ENCODE assay signal across 1 cellular context in genomic region chr7:128879939-128880746, GRCh38.
TF ChIP-seq lines count a peak whose summit lies in the region.

No MANE protein-coding gene starts in this region.

TF ChIP-seq in K562, 482 proteins besides CTCF, POLR2A, EP300 and RAD21 (continues in another document):
- TF ChIP-seq CBX5 (IDR thresholded peaks at IDR 0.05; ENCODE audit: borderline replicate concordance, low read depth): no peak
- TF ChIP-seq SRF (CRISPR knock-in tag; IDR thresholded peaks at IDR 0.05): peak in 1 of 2 experiments; percentile 72; a peak in 1 of 4 replicates
- TF ChIP-seq RREB1 (CRISPR knock-in tag; IDR thresholded peaks at IDR 0.05): 0 out of 2 replicates have a peak, but pooled peaks have one; percentile 65
- peak; percentile 57; the same call in 1 of the 2 replicates for TF ChIP-seq ZNF143 (CRISPR knock-in tag; IDR thresholded peaks at IDR 0.05)
- TF ChIP-seq TBL1XR1 (IDR thresholded peaks at IDR 0.05; ENCODE audit: low read length in 2 of 2): 0 out of 4 replicates have a peak, but pooled peaks of 1 of the 2 experiments have one; percentile 40
- peak; percentile 70 for TF ChIP-seq DACH1 (IDR thresholded peaks at IDR 0.05; ENCODE audit: partially characterized antibody)
- peak; percentile 45; the same call in 1 of the 2 replicates for TF ChIP-seq SIN3B (IDR thresholded peaks at IDR 0.05; ENCODE audit: low read depth)
- TF ChIP-seq HCFC1 (IDR thresholded peaks at IDR 0.05; ENCODE audit: low read depth, low read length): 0 out of 2 replicates have a peak, but pooled peaks have one; percentile 37
- TF ChIP-seq, protein P1, sequence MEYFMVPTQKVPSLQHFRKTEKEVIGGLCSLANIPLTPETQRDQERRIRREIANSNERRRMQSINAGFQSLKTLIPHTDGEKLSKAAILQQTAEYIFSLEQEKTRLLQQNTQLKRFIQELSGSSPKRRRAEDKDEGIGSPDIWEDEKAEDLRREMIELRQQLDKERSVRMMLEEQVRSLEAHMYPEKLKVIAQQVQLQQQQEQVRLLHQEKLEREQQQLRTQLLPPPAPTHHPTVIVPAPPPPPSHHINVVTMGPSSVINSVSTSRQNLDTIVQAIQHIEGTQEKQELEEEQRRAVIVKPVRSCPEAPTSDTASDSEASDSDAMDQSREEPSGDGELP (CRISPR knock-in tag; IDR thresholded peaks at IDR 0.05; ENCODE audit: borderline replicate concordance): peak; percentile 98
- no peak for TF ChIP-seq MTA1 (IDR thresholded peaks at IDR 0.05; ENCODE audit: borderline replicate concordance)
- TF ChIP-seq ZNF830 (CRISPR knock-in tag; IDR thresholded peaks at IDR 0.05): no peak
- no peak for TF ChIP-seq CAMTA2 (CRISPR knock-in tag; conservative IDR thresholded peaks at IDR 0.05)
- peak; percentile 90 for TF ChIP-seq RB1 (IDR thresholded peaks at IDR 0.05; ENCODE audit: low read depth)
- TF ChIP-seq ZNF24 (IDR thresholded peaks at IDR 0.05): peak; percentile 70; the same call in 1 of the 2 replicates
- TF ChIP-seq STAG1 (CRISPR knock-in tag; IDR thresholded peaks at IDR 0.05; ENCODE audit: borderline replicate concordance): peak; percentile 99
- peak; percentile 96 for TF ChIP-seq DEAF1 (CRISPR knock-in tag; IDR thresholded peaks at IDR 0.05)
- TF ChIP-seq MYC (IDR thresholded peaks at IDR 0.05; ENCODE audit: low read depth, low read length): 0 out of 2 replicates have a peak, but pooled peaks have one; percentile 31
- 0 out of 2 replicates have a peak, but pooled peaks have one; percentile 36 for TF ChIP-seq MYC (CRISPR knock-in tag; IDR thresholded peaks at IDR 0.05; ENCODE audit: borderline replicate concordance, low read depth)
- no peak for TF ChIP-seq TOE1 (IDR thresholded peaks at IDR 0.05; ENCODE audit: borderline replicate concordance)
- no peak for TF ChIP-seq TOE1 (CRISPR knock-in tag; IDR thresholded peaks at IDR 0.05; ENCODE audit: borderline replicate concordance, low read depth)
- peak; percentile 90 for TF ChIP-seq CC2D1A (IDR thresholded peaks at IDR 0.05)
- 0 out of 2 replicates have a peak, but pooled peaks have one; percentile 55 for TF ChIP-seq E2F3 (CRISPR knock-in tag; IDR thresholded peaks at IDR 0.05)
- peak; percentile 49; the same call in 1 of the 2 replicates for TF ChIP-seq CREM (IDR thresholded peaks at IDR 0.05; ENCODE audit: low read depth)
- peak; percentile 69 to 83; a peak in 2 of 4 replicates for TF ChIP-seq MAZ (CRISPR knock-in tag; conservative IDR thresholded peaks at IDR 0.05 in 1 of 2, IDR thresholded peaks at IDR 0.05 in 1 of 2)
- 0 out of 2 replicates have a peak, but pooled peaks have one; percentile 62 for TF ChIP-seq CTBP1 (IDR thresholded peaks at IDR 0.05; ENCODE audit: borderline replicate concordance)
- peak; percentile 34 for TF ChIP-seq KDM5B (IDR thresholded peaks at IDR 0.05; ENCODE audit: insufficient replicate concordance, low read depth, low read length)
- no peak for TF ChIP-seq CBX8 (IDR thresholded peaks at IDR 0.05; ENCODE audit: borderline replicate concordance, extremely low read depth, low read depth, low read length, poor library complexity, severe bottlenecking)
- no peak for TF ChIP-seq ARID3A (IDR thresholded peaks at IDR 0.05; ENCODE audit: borderline replicate concordance, low read depth, low read length)
- TF ChIP-seq SMC3 (conservative IDR thresholded peaks at IDR 0.05; ENCODE audit: insufficient read depth, low read depth, low read length): peak; percentile 99
- TF ChIP-seq CEBPB (tag; IDR thresholded peaks at IDR 0.05): no peak
- TF ChIP-seq ZNF12 (CRISPR knock-in tag; IDR thresholded peaks at IDR 0.05): no peak
- no peak for TF ChIP-seq ZNF212 (CRISPR knock-in tag; IDR thresholded peaks at IDR 0.05)
- TF ChIP-seq ARID2 (IDR thresholded peaks at IDR 0.05): peak; percentile 90; the same call in 1 of the 2 replicates
- peak; percentile 58; the same call in 1 of the 2 replicates for TF ChIP-seq FOXK1 (CRISPR knock-in tag; IDR thresholded peaks at IDR 0.05; ENCODE audit: borderline replicate concordance)
- peak in 1 of 2 experiments; percentile 82; a peak in 1 of 4 replicates for TF ChIP-seq SIN3A (IDR thresholded peaks at IDR 0.05; ENCODE audit: borderline replicate concordance in 2 of 2, control insufficient read depth in 1 of 2, low read depth in 2 of 2, low read length in 2 of 2)
- 0 out of 2 replicates have a peak, but pooled peaks have one; percentile 44 for TF ChIP-seq GABPB1 (CRISPR knock-in tag; IDR thresholded peaks at IDR 0.05)
- 0 out of 2 replicates have a peak, but pooled peaks have one; percentile 6 for TF ChIP-seq NR3C1 (CRISPR knock-in tag; IDR thresholded peaks at IDR 0.05)
- peak in 1 of 2 experiments; percentile 64; a peak in 1 of 4 replicates for TF ChIP-seq RCOR1 (IDR thresholded peaks at IDR 0.05; ENCODE audit: borderline replicate concordance in 1 of 2, low read depth in 2 of 2, low read length in 2 of 2)
- TF ChIP-seq NONO (IDR thresholded peaks at IDR 0.05; ENCODE audit: low read depth in 2 of 2, low read length in 1 of 2): peak in 1 of 2 experiments; percentile 46; a peak in 1 of 4 replicates
- no peak for TF ChIP-seq CHD2 (IDR thresholded peaks at IDR 0.05; ENCODE audit: low read depth, low read length)
- 0 out of 2 replicates have a peak, but pooled peaks have one; percentile 11 for TF ChIP-seq BCOR (IDR thresholded peaks at IDR 0.05)
- TF ChIP-seq, protein P2, sequence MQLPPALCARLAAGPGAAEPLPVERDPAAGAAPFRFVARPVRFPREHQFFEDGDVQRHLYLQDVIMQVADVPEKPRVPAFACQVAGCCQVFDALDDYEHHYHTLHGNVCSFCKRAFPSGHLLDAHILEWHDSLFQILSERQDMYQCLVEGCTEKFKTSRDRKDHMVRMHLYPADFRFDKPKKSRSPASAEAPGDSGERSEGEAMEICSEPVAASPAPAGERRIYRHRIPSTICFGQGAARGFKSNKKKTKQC (CRISPR knock-in tag; IDR thresholded peaks at IDR 0.05): peak; percentile 52; the same call in 1 of the 2 replicates
- TF ChIP-seq NFIX (CRISPR knock-in tag; IDR thresholded peaks at IDR 0.05; ENCODE audit: low read depth): no peak
- TF ChIP-seq ATF7 (IDR thresholded peaks at IDR 0.05): 0 out of 2 replicates have a peak, but pooled peaks have one; percentile 23
- peak; percentile 21; the same call in 1 of the 2 replicates for TF ChIP-seq CBFB (CRISPR knock-in tag; IDR thresholded peaks at IDR 0.05)
- TF ChIP-seq JUND (IDR thresholded peaks at IDR 0.05; ENCODE audit: borderline replicate concordance, low read depth, low read length): peak; percentile 49; the same call in 1 of the 2 replicates
- no peak; the same call in 2 of the 3 replicates for TF ChIP-seq JUND (tag; IDR thresholded peaks at IDR 0.05; ENCODE audit: borderline replicate concordance, low read depth, low read length)
- TF ChIP-seq CBX1 (IDR thresholded peaks at IDR 0.05; ENCODE audit: low read depth): 0 out of 2 replicates have a peak, but pooled peaks have one; percentile 33
- peak; percentile 52 for TF ChIP-seq FIP1L1 (IDR thresholded peaks at IDR 0.05; ENCODE audit: low read depth, low read length, poor library complexity, severe bottlenecking)
- TF ChIP-seq MAFK (IDR thresholded peaks at IDR 0.05; ENCODE audit: low read length): peak; percentile 12; the same call in 1 of the 2 replicates
- TF ChIP-seq ZNF609 (CRISPR knock-in tag; IDR thresholded peaks at IDR 0.05; ENCODE audit: borderline replicate concordance): peak; percentile 42; the same call in 1 of the 2 replicates
- TF ChIP-seq ZKSCAN1 (IDR thresholded peaks at IDR 0.05; ENCODE audit: low read depth, low read length): 0 out of 2 replicates have a peak, but pooled peaks have one; percentile 30
- 0 out of 2 replicates have a peak, but pooled peaks have one; percentile 17 for TF ChIP-seq KLF13 (tag; IDR thresholded peaks at IDR 0.05; ENCODE audit: borderline replicate concordance, low read depth)
- peak; percentile 64; the same call in 1 of the 2 replicates for TF ChIP-seq MTA3 (IDR thresholded peaks at IDR 0.05; ENCODE audit: borderline replicate concordance)
